In genomic region chr1:110209715-110210603, GRCh38 we compare ENCODE assay signal across 8 cellular contexts. TPM values are rescaled to one million over a fixed set of nuclear protein-coding genes. Genes with fewer than 3 reads are reported as not detected.
A peak's percentile ranks its signal among the peaks of the same experiment; 100 is the strongest.
DNase-seq lines count a peak whose midpoint lies in the region; ATAC-seq and TF ChIP-seq lines count a peak whose summit lies in the region.

TSS of gene KCNC4 (plus strand) at chr1:110210314. CDS start at chr1:110211500, 1,186 bp downstream.

- peak within 1 kb of the TSS; percentile 58 for H3K27ac ChIP-seq in HUES48 (ENCODE audit: low read depth, low read length)
- peak within 1 kb of the TSS; percentile 83 for H3K27ac ChIP-seq in Panc1 (ENCODE audit: low read length)
- peak within 1 kb of the TSS; percentile 83 to 90 (median 85) for H3K27ac ChIP-seq in esophagus muscularis mucosa (replicated peaks in 1 of 4)
- peak within 1 kb of the TSS; percentile 23 for H3K27ac ChIP-seq in muscle layer of duodenum (ENCODE audit: low read length)

- TF ChIP-seq CTCF in Panc1 (IDR thresholded peaks at IDR 0.05): no peak
- peak in 1 of 3 experiments; percentile 9 for TF ChIP-seq CTCF in esophagus muscularis mucosa (IDR thresholded peaks at IDR 0.05)

- no peak for TF ChIP-seq EP300 in esophagus muscularis mucosa (IDR thresholded peaks at IDR 0.05)

- in situ Hi-C loops in Caki2 (cut with HindIII; ENCODE audit: low pct_unique_long_range_greater_than_20kb, low sequenced_read_pairs): no loop called here
- in situ Hi-C loops in Panc1 (cut with HindIII; ENCODE audit: low pct_unique_long_range_greater_than_20kb, low sequenced_read_pairs): no loop called here

- H3K4me1 ChIP-seq in HUES48 (ENCODE audit: control insufficient read depth, insufficient read depth, low read length): peaks cover 26% of the 10 kb centered on the region
- peaks cover 19% of the 10 kb centered on the region for H3K4me1 ChIP-seq in Panc1 (ENCODE audit: control insufficient read depth, insufficient read depth, low read length)
- peaks cover 28 to 61% (median 54%) of the 10 kb centered on the region in 4 donors for H3K4me1 ChIP-seq in esophagus muscularis mucosa
- peaks cover 0 to 18% of the 10 kb centered on the region in 2 donors for H3K4me1 ChIP-seq in muscle layer of duodenum (ENCODE audit: control insufficient read depth in 1 of 2, insufficient read depth in 2 of 2, low read length in 2 of 2)

- TF ChIP-seq POLR2A in esophagus muscularis mucosa (IDR thresholded peaks at IDR 0.05; ENCODE audit: low read depth): no peak

- peak within 1 kb of the TSS; percentile 15; the same call in 1 of the 2 replicates for H3K9ac ChIP-seq in HUES48 (ENCODE audit: low read depth, low read length)

- H3K36me3 Mint-ChIP-seq in activated T-cell treated with anti-CD3 and anti-CD28 coated beads, Interleukin-2, amount 50 U/mL, for 4 hours (ENCODE audit: insufficient read depth): no peaks in the 10 kb centered on the region

- H3K4me3 ChIP-seq in HUES48 (ENCODE audit: low read depth, low read length): peak within 1 kb of the TSS; percentile 79
- peak within 1 kb of the TSS; percentile 53 to 58 for H3K4me3 ChIP-seq in Panc1 (ENCODE audit: low read depth in 2 of 2, low read length in 2 of 2)
- H3K4me3 ChIP-seq in esophagus muscularis mucosa: peak within 1 kb of the TSS; percentile 65 to 93 (median 83)
- H3K4me3 ChIP-seq in muscle layer of duodenum (ENCODE audit: low read depth in 1 of 2, low read length in 2 of 2): peak within 1 kb of the TSS; percentile 64 to 72

- no peaks in the 10 kb centered on the region for H3K9me3 Mint-ChIP-seq in activated T-cell treated with anti-CD3 and anti-CD28 coated beads, Interleukin-2, amount 50 U/mL, for 4 hours

- H3K4me3 Mint-ChIP-seq in activated T-cell treated with anti-CD3 and anti-CD28 coated beads, Interleukin-2, amount 50 U/mL, for 4 hours: peak within 1 kb of the TSS; percentile 85

- 2% methylated on average over 33 of the region's 103 CpGs for WGBS in esophagus muscularis mucosa

- H3K4me1 Mint-ChIP-seq in activated T-cell treated with anti-CD3 and anti-CD28 coated beads, Interleukin-2, amount 50 U/mL, for 4 hours (ENCODE audit: low read depth): peaks cover 41% of the 10 kb centered on the region

- intact Hi-C loops in Panc1 (cut with micrococcal nuclease; ENCODE audit: unreplicated experiment): no loop called here
- intact Hi-C loops in esophagus muscularis mucosa (cut with DNase I): loop anchor here (10.0 kb wide), 1 partner anchor 285 kb away; no protein-coding TSS in a partner anchor

- ATAC-seq in GM21423 (IDR thresholded peaks at IDR 0.05; ENCODE audit: unreplicated experiment) (peak; percentile 82), Panc1 (peak; percentile 93)
- peak; percentile 90 to 91 for ATAC-seq in activated T-cell treated with anti-CD3 and anti-CD28 coated beads, Interleukin-2, amount 50 U/mL, for 4 hours

- H3K36me3 ChIP-seq in HUES48 (ENCODE audit: control insufficient read depth, insufficient read depth, low read length) (no peaks in the 10 kb centered on the region), Panc1 (ENCODE audit: control insufficient read depth, insufficient read depth, low read length) (no peaks in the 10 kb centered on the region; the same call in 1 of the 2 replicates), esophagus muscularis mucosa (no peaks in the 10 kb centered on the region), muscle layer of duodenum (ENCODE audit: control insufficient read depth in 1 of 2, insufficient read depth in 2 of 2, low read length in 2 of 2) (no peaks in the 10 kb centered on the region)

- DNase-seq in Caki2 (ENCODE audit: low read depth) (peak; percentile 78), Panc1 (ENCODE audit: low read depth, low spot score) (no peak), esophagus muscularis mucosa (ENCODE audit: extremely low spot score) (peak; percentile 96)
- DNase-seq in activated T-cell treated with anti-CD3 and anti-CD28 coated beads, Interleukin-2, amount 50 U/mL, for 4 hours: peak; percentile 89
- DNase-seq in stimulated activated CD8-positive, alpha-beta memory T cell treated with anti-CD3 and anti-CD28 coated beads, Interleukin-7, amount 100 ng/mL, for 1 hour (ENCODE audit: low read depth in 2 of 2): peak; percentile 80 to 83

- POLR2A ChIA-PET in Panc1 (lab: Charles Lee): no interaction called here

- BruUV-seq in Panc1 (replicated peaks; lab: Mats Ljungman, UMichigan): no TSS peak

- H3K9me3 ChIP-seq in HUES48 (ENCODE audit: control insufficient read depth, insufficient read depth, low read length) (no peaks in the 10 kb centered on the region), Panc1 (ENCODE audit: control insufficient read depth, insufficient read depth, low read depth, low read length) (no peaks in the 10 kb centered on the region), esophagus muscularis mucosa (no peaks in the 10 kb centered on the region), muscle layer of duodenum (ENCODE audit: control insufficient read depth in 1 of 2, low read length in 2 of 2) (no peaks in the 10 kb centered on the region)

- H3K27me3 Mint-ChIP-seq in activated T-cell treated with anti-CD3 and anti-CD28 coated beads, Interleukin-2, amount 50 U/mL, for 4 hours (ENCODE audit: low read depth): peaks cover 3% of the 10 kb centered on the region

- CTCF ChIA-PET in Panc1 (lab: Charles Lee): interaction anchor here (0.7 to 4.5 kb wide), 4 partner anchors 13 to 250 kb away, joined by 4 to 77 read pairs (median 8); no protein-coding TSS in a partner anchor

- peaks cover 23% of the 10 kb centered on the region for H3K27me3 ChIP-seq in HUES48 (ENCODE audit: control insufficient read depth, insufficient read depth, low read length)
- H3K27me3 ChIP-seq in Panc1 (ENCODE audit: control insufficient read depth, insufficient read depth, low read length): no peaks in the 10 kb centered on the region
- peaks cover 0 to 6% (median 2%) of the 10 kb centered on the region in 4 donors for H3K27me3 ChIP-seq in esophagus muscularis mucosa
- no peaks in the 10 kb centered on the region for H3K27me3 ChIP-seq in muscle layer of duodenum (ENCODE audit: low read depth, low read length)

RNA-seq across cellular contexts. Expression of gene KCNC4, which starts in this region (rescaled TPM):
- 1.1 and 4.9 TPM in 2 replicates for total RNA-seq in Caki2 (2014; rRNA removed; shearing (Covaris generic); ENCODE audit: low replicate concordance)
- total RNA-seq in Panc1 (2021; ENCODE audit: unreplicated experiment) (15.4 TPM), esophagus muscularis mucosa (10 to 100 TPM in 2 of 4 donors, 1 to 10 TPM in 2; 4.6 to 18.0 (median 9.7) TPM)
- 12.5 TPM for polyA plus RNA-seq in Panc1 (2012; ENCODE audit: insufficient read length)
- total RNA-seq in activated T-cell treated with anti-CD3 and anti-CD28 coated beads, Interleukin-2, amount 50 U/mL, for 4 hours: 1 to 10 TPM; 6.4 to 8.1 (median 7.9) TPM

Comparison
In these comparisons a context has a peak if more than half of its experiments do, and no peak if none do; other contexts are left out.
1. H3K27ac ChIP-seq: peak in every context shown above with its lines; median percentile 85 in esophagus muscularis mucosa; 83 in Panc1; 58 in HUES48; 23 in muscle layer of duodenum.